1 cellular context compared by ENCODE assay signal in genomic region chr10:51224610-51225230, GRCh38.
TF ChIP-seq lines count a peak whose summit lies in the region.

No MANE protein-coding gene starts in this region.

TF ChIP-seq in SK-N-SH, 30 proteins besides CTCF, POLR2A, EP300 and RAD21 (continued from another document):
- TF ChIP-seq, protein P1, sequence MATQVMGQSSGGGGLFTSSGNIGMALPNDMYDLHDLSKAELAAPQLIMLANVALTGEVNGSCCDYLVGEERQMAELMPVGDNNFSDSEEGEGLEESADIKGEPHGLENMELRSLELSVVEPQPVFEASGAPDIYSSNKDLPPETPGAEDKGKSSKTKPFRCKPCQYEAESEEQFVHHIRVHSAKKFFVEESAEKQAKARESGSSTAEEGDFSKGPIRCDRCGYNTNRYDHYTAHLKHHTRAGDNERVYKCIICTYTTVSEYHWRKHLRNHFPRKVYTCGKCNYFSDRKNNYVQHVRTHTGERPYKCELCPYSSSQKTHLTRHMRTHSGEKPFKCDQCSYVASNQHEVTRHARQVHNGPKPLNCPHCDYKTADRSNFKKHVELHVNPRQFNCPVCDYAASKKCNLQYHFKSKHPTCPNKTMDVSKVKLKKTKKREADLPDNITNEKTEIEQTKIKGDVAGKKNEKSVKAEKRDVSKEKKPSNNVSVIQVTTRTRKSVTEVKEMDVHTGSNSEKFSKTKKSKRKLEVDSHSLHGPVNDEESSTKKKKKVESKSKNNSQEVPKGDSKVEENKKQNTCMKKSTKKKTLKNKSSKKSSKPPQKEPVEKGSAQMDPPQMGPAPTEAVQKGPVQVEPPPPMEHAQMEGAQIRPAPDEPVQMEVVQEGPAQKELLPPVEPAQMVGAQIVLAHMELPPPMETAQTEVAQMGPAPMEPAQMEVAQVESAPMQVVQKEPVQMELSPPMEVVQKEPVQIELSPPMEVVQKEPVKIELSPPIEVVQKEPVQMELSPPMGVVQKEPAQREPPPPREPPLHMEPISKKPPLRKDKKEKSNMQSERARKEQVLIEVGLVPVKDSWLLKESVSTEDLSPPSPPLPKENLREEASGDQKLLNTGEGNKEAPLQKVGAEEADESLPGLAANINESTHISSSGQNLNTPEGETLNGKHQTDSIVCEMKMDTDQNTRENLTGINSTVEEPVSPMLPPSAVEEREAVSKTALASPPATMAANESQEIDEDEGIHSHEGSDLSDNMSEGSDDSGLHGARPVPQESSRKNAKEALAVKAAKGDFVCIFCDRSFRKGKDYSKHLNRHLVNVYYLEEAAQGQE (IDR thresholded peaks at IDR 0.05; ENCODE audit: low read depth, low read length), result no peak
- TF ChIP-seq TAF1 (IDR thresholded peaks at IDR 0.05; ENCODE audit: borderline replicate concordance, low read depth, low read length) (no peak), NRF1 (IDR thresholded peaks at IDR 0.05; ENCODE audit: low read depth, low read length) (no peak), RFX5 (IDR thresholded peaks at IDR 0.05; ENCODE audit: low read length) (no peak), ELF1 (IDR thresholded peaks at IDR 0.05) (no peak), SIN3A (IDR thresholded peaks at IDR 0.05; ENCODE audit: borderline replicate concordance, low read depth, low read length) (no peak), MXI1 (IDR thresholded peaks at IDR 0.05; ENCODE audit: low read depth, low read length) (no peak), TEAD4 (IDR thresholded peaks at IDR 0.05; ENCODE audit: borderline replicate concordance, insufficient read depth) (no peak), CHD2 (IDR thresholded peaks at IDR 0.05; ENCODE audit: low read length, partially characterized antibody) (no peak), MEF2A (IDR thresholded peaks at IDR 0.05; ENCODE audit: borderline replicate concordance, low read depth) (no peak), FOSL2 (IDR thresholded peaks at IDR 0.05; ENCODE audit: borderline replicate concordance, low read depth) (no peak), RXRA (IDR thresholded peaks at IDR 0.05; ENCODE audit: borderline replicate concordance, low read depth) (no peak)
- TF ChIP-seq, protein P2, sequence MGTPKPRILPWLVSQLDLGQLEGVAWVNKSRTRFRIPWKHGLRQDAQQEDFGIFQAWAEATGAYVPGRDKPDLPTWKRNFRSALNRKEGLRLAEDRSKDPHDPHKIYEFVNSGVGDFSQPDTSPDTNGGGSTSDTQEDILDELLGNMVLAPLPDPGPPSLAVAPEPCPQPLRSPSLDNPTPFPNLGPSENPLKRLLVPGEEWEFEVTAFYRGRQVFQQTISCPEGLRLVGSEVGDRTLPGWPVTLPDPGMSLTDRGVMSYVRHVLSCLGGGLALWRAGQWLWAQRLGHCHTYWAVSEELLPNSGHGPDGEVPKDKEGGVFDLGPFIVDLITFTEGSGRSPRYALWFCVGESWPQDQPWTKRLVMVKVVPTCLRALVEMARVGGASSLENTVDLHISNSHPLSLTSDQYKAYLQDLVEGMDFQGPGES (IDR thresholded peaks at IDR 0.05; ENCODE audit: low read depth, low read length), result no peak
